ENCODE assay signal across 15 cellular contexts in genomic region chr6:90183587-90184333, GRCh38.
DNase-seq lines count a peak whose midpoint lies in the region; ATAC-seq and TF ChIP-seq lines count a peak whose summit lies in the region.
"Had no signal": no experiment of that assay in that cellular context is flagged by ENCODE, and none has a peak within 500 bp of the region (broad histone marks: within the 10 kb centered on the region; RNA-seq: fewer than 3 reads in every experiment).

No MANE protein-coding gene starts in this region.

- H3K9me3 Mint-ChIP-seq in activated naive CD4-positive, alpha-beta T cell treated with anti-CD3 and anti-CD28 coated beads, Interleukin-2, amount 50 U/mL, for 24 hours = no peaks in the 10 kb centered on the region
- H3K9me3 Mint-ChIP-seq in activated B cell treated with CpG ODN at 0.5 μM for 24 hours = no peaks in the 10 kb centered on the region

- no peaks in the 10 kb centered on the region for H3K36me3 ChIP-seq in smooth muscle cell (ENCODE audit: low read depth)
- H3K36me3 ChIP-seq in lower lobe of right lung = no peaks in the 10 kb centered on the region

- H3K36me3 Mint-ChIP-seq in activated naive CD4-positive, alpha-beta T cell treated with anti-CD3 and anti-CD28 coated beads, Interleukin-2, amount 50 U/mL, for 24 hours = peaks cover 27% of the 10 kb centered on the region
- H3K36me3 Mint-ChIP-seq in activated B cell treated with CpG ODN at 0.5 μM for 24 hours (ENCODE audit: low read depth) = peaks cover 26% of the 10 kb centered on the region

- no peaks in the 10 kb centered on the region for H3K27me3 Mint-ChIP-seq in activated naive CD4-positive, alpha-beta T cell treated with anti-CD3 and anti-CD28 coated beads, Interleukin-2, amount 50 U/mL, for 24 hours
- H3K27me3 Mint-ChIP-seq in activated B cell treated with CpG ODN at 0.5 μM for 24 hours = no peaks in the 10 kb centered on the region

- peak overlapping the region; percentile 7 for H3K27ac ChIP-seq in smooth muscle cell (ENCODE audit: low read depth)
- no peak overlapping the region for H3K27ac ChIP-seq in lower lobe of right lung
- H3K27ac ChIP-seq: parathyroid adenoma had no signal

- intact Hi-C loops in activated B cell treated with CpG ODN at 0.5 μM for 24 hours (cut with micrococcal nuclease) (loop anchor here (10.0 kb wide), 2 partner anchors 111 to 359 kb away; partner anchors contain the start of genes BACH2 and CASP8AP2), lower lobe of right lung (cut with DNase I) (no loop called here)

- H2AFZ ChIP-seq in smooth muscle cell (ENCODE audit: low read depth) = no peak overlapping the region
- H2AFZ ChIP-seq: parathyroid adenoma had no signal

- H3K27ac Mint-ChIP-seq in activated naive CD4-positive, alpha-beta T cell treated with anti-CD3 and anti-CD28 coated beads, Interleukin-2, amount 50 U/mL, for 24 hours = peak overlapping the region; percentile 86
- H3K27ac Mint-ChIP-seq in activated B cell treated with CpG ODN at 0.5 μM for 24 hours = peak overlapping the region; percentile 89

- H3F3A ChIP-seq in smooth muscle cell (ENCODE audit: low read depth) = no peaks in the 10 kb centered on the region

- no peaks in the 10 kb centered on the region for H3K27me3 ChIP-seq in smooth muscle cell (ENCODE audit: low read depth)
- no peaks in the 10 kb centered on the region for H3K27me3 ChIP-seq in lower lobe of right lung (ENCODE audit: low read depth)

- ATAC-seq in activated B cell treated with CpG ODN at 0.5 μM for 24 hours (ENCODE audit: low read depth) = no peak
- no peak for ATAC-seq in HG03095 (IDR thresholded peaks at IDR 0.05; ENCODE audit: unreplicated experiment)
- ATAC-seq in lower lobe of right lung = no peak

- WGBS in smooth muscle cell (ENCODE audit: low lambda C conversion rate) = 57% methylated on average over 3 of the region's 3 CpGs

- H3K79me2 ChIP-seq in smooth muscle cell (ENCODE audit: low read depth) = no peaks in the 10 kb centered on the region

- no peak for DNase-seq in activated naive CD4-positive, alpha-beta T cell treated with Interleukin-2 at 50 U/mL for 16 hours
- DNase-seq in activated B cell treated with CpG ODN at 0.5 μM for 24 hours (no peak), kidney tubule cell (ENCODE audit: low spot score) (peak; percentile 90), smooth muscle cell (lab: John Stamatoyannopoulos, UW; ENCODE audit: unreplicated experiment) (no peak), SKM-1 (lab: John Stamatoyannopoulos, UW; ENCODE audit: unreplicated experiment) (no peak), lower lobe of right lung (no peak)
- DNase-seq: activated T-cell treated with anti-CD3 and anti-CD28 coated beads, Interleukin-2, amount 50 U/mL, for 1 hour; Kasumi-1; NCI-H187 treated with DMSO at 0.1 percent for 48 hours; NCI-H748 treated with DMSO at 0.1 percent for 48 hours; stimulated activated CD4-positive, alpha-beta T cell treated with anti-CD3 and anti-CD28 coated beads, Interleukin-1b, Interleukin-23, amount 100 ng/mL, for 48 hours had no signal

- peaks cover 82% of the 10 kb centered on the region for H3K4me1 Mint-ChIP-seq in activated naive CD4-positive, alpha-beta T cell treated with anti-CD3 and anti-CD28 coated beads, Interleukin-2, amount 50 U/mL, for 24 hours
- peaks cover 71% of the 10 kb centered on the region for H3K4me1 Mint-ChIP-seq in activated B cell treated with CpG ODN at 0.5 μM for 24 hours

- no peaks in the 10 kb centered on the region for H4K20me1 ChIP-seq in smooth muscle cell (ENCODE audit: low read depth)

- no peaks in the 10 kb centered on the region for H3K4me1 ChIP-seq in smooth muscle cell (ENCODE audit: low read depth)
- peaks cover 53% of the 10 kb centered on the region for H3K4me1 ChIP-seq in lower lobe of right lung

- H3K4me3 ChIP-seq in smooth muscle cell = no peak overlapping the region
- H3K4me3 ChIP-seq in lower lobe of right lung = no peak overlapping the region
- H3K4me3 ChIP-seq: lung had no signal

- H3K4me3 Mint-ChIP-seq in activated naive CD4-positive, alpha-beta T cell treated with anti-CD3 and anti-CD28 coated beads, Interleukin-2, amount 50 U/mL, for 24 hours = peak overlapping the region; percentile 53
- H3K4me3 Mint-ChIP-seq in activated B cell treated with CpG ODN at 0.5 μM for 24 hours = no peak overlapping the region

- TF ChIP-seq CTCF in activated B cell treated with CpG ODN at 0.5 μM for 24 hours (IDR thresholded peaks at IDR 0.05) = no peak
- no peak for TF ChIP-seq CTCF in smooth muscle cell (IDR thresholded peaks at IDR 0.05; ENCODE audit: borderline replicate concordance, insufficient read depth, poor library complexity, severe bottlenecking)
- TF ChIP-seq CTCF in lower lobe of right lung (IDR thresholded peaks at IDR 0.05) = no peak

- H3K4me2 ChIP-seq in smooth muscle cell = peak overlapping the region; percentile 74

- H3K9me3 ChIP-seq in smooth muscle cell (replicated peaks; ENCODE audit: low read depth) (no peaks in the 10 kb centered on the region), lower lobe of right lung (no peaks in the 10 kb centered on the region)

- H3K9ac ChIP-seq in smooth muscle cell (ENCODE audit: low read depth) = no peak overlapping the region
- H3K9ac ChIP-seq: parathyroid adenoma had no signal

- POLR2A ChIA-PET in activated B cell treated with CpG ODN at 0.5 μM for 24 hours (lab: Charles Lee) = interaction anchor here (0.6 to 1.8 kb wide), 7 partner anchors 27 to 111 kb away, joined by 3 to 6 read pairs (median 3); no protein-coding TSS in a partner anchor

- CTCF ChIA-PET in activated B cell treated with CpG ODN at 0.5 μM for 24 hours (lab: Charles Lee) = interaction anchor here (0.7 to 1.6 kb wide), 4 partner anchors 33 to 297 kb away, joined by 3 to 5 read pairs (median 3); no protein-coding TSS in a partner anchor
